13 cellular contexts compared by ENCODE assay signal in the genomic region with DNA sequence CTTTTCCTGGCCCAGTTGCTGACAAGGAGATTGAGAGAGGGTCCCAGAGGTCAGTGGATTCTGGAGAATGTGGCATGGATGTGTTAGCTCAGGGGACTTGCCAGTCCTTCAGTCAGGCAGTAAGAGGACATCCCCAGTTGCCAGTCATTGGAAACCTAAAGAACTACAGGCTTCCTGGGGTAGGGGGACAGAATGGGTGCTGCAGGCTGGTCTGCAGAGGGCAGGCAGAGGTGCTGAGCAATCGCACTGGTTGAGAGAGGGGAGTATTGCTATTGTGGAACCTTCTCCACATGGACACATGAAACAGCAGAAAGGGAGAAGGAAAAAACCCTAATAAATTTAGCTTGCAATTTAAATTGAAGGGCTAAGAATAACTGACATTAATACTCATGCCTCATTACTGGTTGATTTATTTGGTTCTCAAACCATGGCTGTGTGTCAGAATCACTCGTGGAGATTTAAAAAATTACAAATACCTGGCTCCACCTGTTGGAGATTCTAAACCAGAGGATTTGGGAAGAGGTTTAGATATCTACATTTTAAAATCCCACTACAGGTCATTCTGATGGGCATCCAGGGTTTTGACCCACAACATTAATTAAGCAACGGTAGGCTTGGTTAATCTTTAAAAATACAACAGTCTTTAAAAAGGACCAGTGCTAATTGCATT.
"Had no signal": no experiment of that assay in that cellular context is flagged by ENCODE, and none has a peak within 500 bp of the region (broad histone marks: within the 10 kb centered on the region; RNA-seq: fewer than 3 reads in every experiment).

No MANE protein-coding gene starts in this region.

- ATAC-seq: effector memory CD8-positive, alpha-beta T cell; natural killer cell treated with Interleukin-12 subunit alpha and Interleukin-12 subunit beta and Interleukin-15 and Interleukin-18, amount 100 ng/mL, for 72 hours had no signal

- H3K36me3 ChIP-seq: brain microvascular endothelial cell had no signal

- H3K27me3 ChIP-seq: brain microvascular endothelial cell had no signal

- DNase-seq: activated CD4-positive, alpha-beta memory T cell treated with anti-CD3 and anti-CD28 coated beads, Interleukin-2, amount 10 ng/mL, durations not matched to agents 7 days and 5 days; activated CD4-positive, alpha-beta T cell treated with anti-CD3 and anti-CD28 coated beads for 1 hour; activated gamma-delta T cell; activated naive CD8-positive, alpha-beta T cell treated with anti-CD3 and anti-CD28 coated beads for 36 hours; activated T-cell treated with anti-CD3 and anti-CD28 coated beads, Interleukin-2, amount 50 U/mL, for 48 hours; brain microvascular endothelial cell; cerebellar nuclear complex; effector memory CD8-positive, alpha-beta T cell; erythroblast; hypothalamus; stimulated activated CD4-positive, alpha-beta T cell treated with anti-CD3 and anti-CD28 coated beads, Interleukin-4, amount 100 ng/mL, for 1 hour; T-helper 1 cell had no signal

- H3K27ac ChIP-seq: brain microvascular endothelial cell had no signal
